In genomic region chr2:218671654-218672566, GRCh38 we compare ENCODE assay signal across 8 cellular contexts. TPM values are rescaled to one million over a fixed set of nuclear protein-coding genes. Genes with fewer than 3 reads are reported as not detected.
DNase-seq lines count a peak whose midpoint lies in the region; ATAC-seq and TF ChIP-seq lines count a peak whose summit lies in the region.

Gene RNF25, minus strand, starts transcription at chr2:218672002. Its CDS starts 32 bp downstream, at chr2:218671970.
Gene STK36, plus strand, starts transcription at chr2:218672086. Its CDS starts 744 bp downstream, at chr2:218672830.

- DNase-seq in Ammon's horn (ENCODE audit: low spot score) (peak; percentile 95), NCI-H510A treated with DMSO at 0.1 percent for 48 hours (lab: John Stamatoyannopoulos, UW) (peak; percentile 90), chondrocyte (ENCODE audit: low spot score) (no peak), kidney glomerular epithelial cell (lab: John Stamatoyannopoulos, UW) (peak; percentile 92)
- peak; percentile 90 for DNase-seq in activated CD4-positive, alpha-beta T cell treated with anti-CD3 and anti-CD28 coated beads for 36 hours
- DNase-seq in stimulated activated CD4-positive, alpha-beta T cell treated with anti-CD3 and anti-CD28 coated beads, Interleukin-1b, Interleukin-23, amount 100 ng/mL, for 1 hour (ENCODE audit: low read depth in 2 of 2), result peak; percentile 32 to 55

- CTCF ChIA-PET in activated CD4-positive, alpha-beta T cell treated with anti-CD3 and anti-CD28 coated beads for 36 hours (lab: Charles Lee), result interaction anchor here (0.6 to 5.9 kb wide), 14 partner anchors 13 to 401 kb away, joined by 3 to 33 read pairs (median 4); partner anchors contain the start of genes AAMP, BCS1L, PNKD and ZNF142

- no peak for TF ChIP-seq CTCF in chondrocyte (IDR thresholded peaks at IDR 0.05)

- H3K9me3 Mint-ChIP-seq in activated CD4-positive, alpha-beta T cell treated with anti-CD3 and anti-CD28 coated beads for 36 hours (ENCODE audit: low read depth), result no peaks in the 10 kb centered on the region
- no peaks in the 10 kb centered on the region for H3K9me3 Mint-ChIP-seq in chondrocyte (ENCODE audit: low read depth)

- peak within 1 kb of the TSS; percentile 87 for H3K27ac Mint-ChIP-seq in activated CD4-positive, alpha-beta T cell treated with anti-CD3 and anti-CD28 coated beads for 36 hours
- peak within 1 kb of the TSS; percentile 97 for H3K27ac Mint-ChIP-seq in chondrocyte (ENCODE audit: unreplicated experiment)

- POLR2A ChIA-PET in activated CD4-positive, alpha-beta T cell treated with anti-CD3 and anti-CD28 coated beads for 36 hours (lab: Charles Lee), result interaction anchor here (0.9 to 1.9 kb wide), 4 partner anchors 12 to 39 kb away, joined by 3 to 17 read pairs (median 6); partner anchors contain the start of genes BCS1L, TTLL4 and ZNF142

- H3K4me1 Mint-ChIP-seq in activated CD4-positive, alpha-beta T cell treated with anti-CD3 and anti-CD28 coated beads for 36 hours, result peaks cover 22% of the 10 kb centered on the region
- H3K4me1 Mint-ChIP-seq in chondrocyte (ENCODE audit: low read depth), result peaks cover 21% of the 10 kb centered on the region

- TF ChIP-seq POLR2A in GM19099 (IDR thresholded peaks at IDR 0.05; ENCODE audit: extremely low read depth, insufficient read length, low read depth), result peak; percentile 79

- intact Hi-C loops in activated CD4-positive, alpha-beta T cell treated with anti-CD3 and anti-CD28 coated beads for 36 hours (cut with DNase I, micrococcal nuclease), result loop anchor here (1.0 to 5.0 kb wide), 7 partner anchors 13 to 380 kb away; partner anchors contain the start of genes BCS1L (in 2 of the 2), ZNF142 (in 2 of the 2), CNOT9 (in 1 of the 2) and TMBIM1 (in 1 of the 2)

- H3K36me3 Mint-ChIP-seq in activated CD4-positive, alpha-beta T cell treated with anti-CD3 and anti-CD28 coated beads for 36 hours (ENCODE audit: low read depth), result peaks cover 5% of the 10 kb centered on the region
- peaks cover 10% of the 10 kb centered on the region for H3K36me3 Mint-ChIP-seq in chondrocyte (ENCODE audit: low read depth)

- peak; percentile 82 for ATAC-seq in HG03378 (IDR thresholded peaks at IDR 0.05; ENCODE audit: unreplicated experiment)
- ATAC-seq in activated CD4-positive, alpha-beta T cell treated with anti-CD3 and anti-CD28 coated beads for 36 hours, result peak; percentile 98

- H3K27me3 Mint-ChIP-seq in activated CD4-positive, alpha-beta T cell treated with anti-CD3 and anti-CD28 coated beads for 36 hours, result no peaks in the 10 kb centered on the region
- no peaks in the 10 kb centered on the region for H3K27me3 Mint-ChIP-seq in chondrocyte (ENCODE audit: low read depth)

- peak within 1 kb of the TSS; percentile 95 for H3K4me3 Mint-ChIP-seq in activated CD4-positive, alpha-beta T cell treated with anti-CD3 and anti-CD28 coated beads for 36 hours
- peak within 1 kb of the TSS; percentile 97 for H3K4me3 Mint-ChIP-seq in chondrocyte (ENCODE audit: unreplicated experiment)

RNA-seq across cellular contexts. Expression of gene RNF25, which starts in this region (rescaled TPM):
- total RNA-seq in activated CD4-positive, alpha-beta T cell treated with anti-CD3 and anti-CD28 coated beads for 36 hours, result 10 to 100 TPM; 14.1 to 29.2 TPM
- total RNA-seq in chondrocyte, result 30.4 to 35.4 TPM (median 33.4 TPM) in 3 replicates

RNA-seq across cellular contexts. Expression of gene STK36, which starts in this region (rescaled TPM):
- total RNA-seq in activated CD4-positive, alpha-beta T cell treated with anti-CD3 and anti-CD28 coated beads for 36 hours, result 10 to 100 TPM; 13.1 to 19.3 TPM
- 42.1 to 63.2 TPM (median 42.7 TPM) in 3 replicates for total RNA-seq in chondrocyte
